In the genomic region with DNA sequence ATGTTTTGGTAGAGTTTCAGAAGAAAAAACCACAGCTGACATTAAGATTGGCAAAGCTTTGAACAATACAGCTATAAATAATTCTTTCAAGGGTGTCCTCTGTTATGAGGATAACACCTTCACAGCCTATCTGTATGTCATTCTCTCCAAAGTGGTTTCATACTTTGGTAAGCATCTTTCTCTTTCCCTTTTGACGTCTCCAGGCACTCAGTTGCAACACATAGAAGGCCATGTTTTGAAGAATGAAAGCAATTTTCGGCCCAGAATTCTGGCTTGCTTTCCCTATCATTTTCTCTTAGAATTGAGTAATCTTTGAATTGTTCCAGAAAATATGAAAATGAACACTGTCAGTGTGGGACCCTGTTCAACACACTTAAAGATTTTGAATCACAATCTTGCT, we compare ENCODE assay signal across 9 cellular contexts.
DNase-seq lines count a peak whose midpoint lies in the region; ATAC-seq and TF ChIP-seq lines count a peak whose summit lies in the region.
"Had no signal": no experiment of that assay in that cellular context is flagged by ENCODE, and none has a peak within 500 bp of the region (broad histone marks: within the 10 kb centered on the region; RNA-seq: fewer than 3 reads in every experiment).

No MANE protein-coding gene starts in this region.

- H3K4me3 Mint-ChIP-seq in activated CD8-positive, alpha-beta memory T cell treated with anti-CD3 and anti-CD28 coated beads, Interleukin-2, amount 10 ng/mL, durations not matched to agents 7 days and 5 days: peak overlapping the region; percentile 34

- no peaks in the 10 kb centered on the region for H3K27me3 ChIP-seq in ascending aorta

- H3K27me3 Mint-ChIP-seq in activated CD8-positive, alpha-beta memory T cell treated with anti-CD3 and anti-CD28 coated beads, Interleukin-2, amount 10 ng/mL, durations not matched to agents 7 days and 5 days: no peaks in the 10 kb centered on the region

- no peaks in the 10 kb centered on the region for H3K36me3 ChIP-seq in ascending aorta

- CTCF ChIA-PET in activated CD8-positive, alpha-beta memory T cell treated with anti-CD3 and anti-CD28 coated beads, Interleukin-2, amount 10 ng/mL, durations not matched to agents 7 days and 5 days (lab: Charles Lee): interaction anchor here (1.1 kb wide), 1 partner anchor 197 kb away, joined by 3 read pairs; no protein-coding TSS in a partner anchor

- peak overlapping the region; percentile 59 for H3K27ac Mint-ChIP-seq in activated CD8-positive, alpha-beta memory T cell treated with anti-CD3 and anti-CD28 coated beads, Interleukin-2, amount 10 ng/mL, durations not matched to agents 7 days and 5 days

- no peak for DNase-seq in activated CD8-positive, alpha-beta memory T cell treated with anti-CD3 and anti-CD28 coated beads, Interleukin-2, amount 10 ng/mL, durations not matched to agents 7 days and 5 days
- DNase-seq in activated CD8-positive, alpha-beta memory T cell treated with anti-CD3 and anti-CD28 coated beads for 24 hours: no peak
- no peak for DNase-seq in ascending aorta (ENCODE audit: low spot score in 2 of 2)
- no peak for DNase-seq in stimulated activated naive CD8-positive, alpha-beta T cell treated with anti-CD3 and anti-CD28 coated beads, Interleukin-15, Interleukin-2, amounts not matched to agents 100 U/mL and 50 U/mL, for 24 hours
- DNase-seq in kidney tubule cell (ENCODE audit: low spot score): no peak
- DNase-seq in SIG-M5 (lab: John Stamatoyannopoulos, UW): no peak
- no peak for DNase-seq in DMS 273 (lab: John Stamatoyannopoulos, UW; ENCODE audit: unreplicated experiment)
- DNase-seq: NCI-H187 had no signal

- no peak overlapping the region for H3K4me3 ChIP-seq in ascending aorta

- peaks cover 32% of the 10 kb centered on the region for H3K36me3 Mint-ChIP-seq in activated CD8-positive, alpha-beta memory T cell treated with anti-CD3 and anti-CD28 coated beads, Interleukin-2, amount 10 ng/mL, durations not matched to agents 7 days and 5 days

- peaks cover 12% of the 10 kb centered on the region for H3K4me1 Mint-ChIP-seq in activated CD8-positive, alpha-beta memory T cell treated with anti-CD3 and anti-CD28 coated beads, Interleukin-2, amount 10 ng/mL, durations not matched to agents 7 days and 5 days

- peak; percentile 96 for ATAC-seq in activated CD8-positive, alpha-beta memory T cell treated with anti-CD3 and anti-CD28 coated beads, Interleukin-2, amount 10 ng/mL, durations not matched to agents 7 days and 5 days
- peak; percentile 88 for ATAC-seq in HG02943 (IDR thresholded peaks at IDR 0.05; ENCODE audit: low read depth, unreplicated experiment)
- peak; percentile 96 for ATAC-seq in stimulated activated naive CD8-positive, alpha-beta T cell treated with anti-CD3 and anti-CD28 coated beads, Interleukin-15, Interleukin-2, amounts not matched to agents 100 U/mL and 50 U/mL, for 24 hours

- peaks cover 12% of the 10 kb centered on the region for H3K9me3 Mint-ChIP-seq in activated CD8-positive, alpha-beta memory T cell treated with anti-CD3 and anti-CD28 coated beads, Interleukin-2, amount 10 ng/mL, durations not matched to agents 7 days and 5 days (ENCODE audit: low read depth)

- H3K27ac ChIP-seq in ascending aorta: peak overlapping the region; percentile 52 to 66

- H3K9me3 ChIP-seq in ascending aorta: peaks cover 0 to 8% of the 10 kb centered on the region in 2 donors

- no peak for TF ChIP-seq CTCF in ascending aorta (IDR thresholded peaks at IDR 0.05)

- intact Hi-C loops in ascending aorta (cut with DNase I): no loop called here

- peaks cover 0 to 12% of the 10 kb centered on the region in 2 donors for H3K4me1 ChIP-seq in ascending aorta
